Comparison of ENCODE assay signal across 22 cellular contexts in the genomic region with DNA sequence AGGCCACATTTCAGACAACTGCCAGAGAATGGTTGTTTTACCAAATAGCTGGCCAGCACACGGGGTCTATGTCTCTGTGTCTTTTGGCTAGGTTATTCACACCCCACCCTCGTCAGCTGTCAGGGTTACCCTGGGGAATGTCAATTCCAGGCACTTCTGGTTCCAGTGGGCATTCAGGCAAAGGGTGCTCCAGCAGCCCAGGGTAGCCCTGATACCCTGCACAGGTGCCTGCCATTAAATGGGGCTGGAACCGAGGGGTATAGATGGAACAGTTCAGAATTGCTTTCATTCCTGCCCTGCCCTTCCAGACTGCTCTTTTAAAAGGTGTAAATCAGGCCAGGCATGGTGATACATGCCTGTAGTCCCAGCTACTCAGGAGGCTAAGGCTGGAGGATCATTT. TPM values are rescaled to one million over a fixed set of nuclear protein-coding genes. Genes with fewer than 3 reads are reported as not detected.
DNase-seq lines count a peak whose midpoint lies in the region; ATAC-seq, FAIRE-seq and TF ChIP-seq lines count a peak whose summit lies in the region.
"Had no signal": no experiment of that assay in that cellular context is flagged by ENCODE, and none has a peak within 500 bp of the region (broad histone marks: within the 10 kb centered on the region; RNA-seq: fewer than 3 reads in every experiment).

No MANE protein-coding gene starts in this region.

- TF ChIP-seq CTCF in HepG2 (CRISPR knock-in tag; IDR thresholded peaks at IDR 0.05) (no peak), right lobe of liver (IDR thresholded peaks at IDR 0.05) (no peak), progenitor cell of endocrine pancreas (IDR thresholded peaks at IDR 0.05; ENCODE audit: unreplicated experiment) (no peak)

- H3K4me3 Mint-ChIP-seq in dendritic cell treated with granulocyte-macrophage colony-stimulating factor and Interleukin-4, amounts not matched to agents 40 ng/mL and 50 ng/mL, for 4 days = no peak overlapping the region
- H3K4me3 Mint-ChIP-seq in progenitor cell of endocrine pancreas (ENCODE audit: low read depth) = no peak overlapping the region
- H3K4me3 Mint-ChIP-seq: B cell; CD4-positive, CD25-positive, alpha-beta regulatory T cell; CD8-positive, alpha-beta T cell; GM23338; H9 had no signal

- H2BK120ac ChIP-seq in neuronal stem cell (ENCODE audit: low read depth, low read length) = no peak overlapping the region

- H2BK12ac ChIP-seq in neuronal stem cell (ENCODE audit: low read length) = no peak overlapping the region

- ATAC-seq in HepG2 = no peak
- ATAC-seq in right lobe of liver = no peak
- no peak for ATAC-seq in HG02623 (IDR thresholded peaks at IDR 0.05; ENCODE audit: unreplicated experiment)
- ATAC-seq: CD8-positive, alpha-beta T cell; GM12878; GM23338; HCT116 had no signal

- H4K20me1 ChIP-seq in HepG2 (ENCODE audit: insufficient read depth, low read length) = no peaks in the 10 kb centered on the region

- H3K4me2 ChIP-seq in HepG2 (ENCODE audit: low read depth, low read length) = no peak overlapping the region
- no peak overlapping the region for H3K4me2 ChIP-seq in neuronal stem cell (ENCODE audit: insufficient read depth, low read length, poor library complexity, severe bottlenecking)
- H3K4me2 ChIP-seq: GM23338 had no signal

- no peaks in the 10 kb centered on the region for H3K27me3 Mint-ChIP-seq in dendritic cell treated with granulocyte-macrophage colony-stimulating factor and Interleukin-4, amounts not matched to agents 40 ng/mL and 50 ng/mL, for 4 days
- H3K27me3 Mint-ChIP-seq in progenitor cell of endocrine pancreas = peaks cover 18% of the 10 kb centered on the region

- TF ChIP-seq POLR2A in HepG2 (IDR thresholded peaks at IDR 0.05; ENCODE audit: insufficient read depth in 1 of 2, low read depth in 2 of 2, low read length in 2 of 2) (no peak), right lobe of liver (IDR thresholded peaks at IDR 0.05) (no peak)

- no peak overlapping the region for H3K23ac ChIP-seq in neuronal stem cell (ENCODE audit: low read depth, low read length, poor library complexity)

- CTCF ChIA-PET in HepG2 (lab: Yijun Ruan, JAX; ENCODE audit: low intra/inter-chr PET ratio, low total read pairs) = no interaction called here

- no TSS peak for BruUV-seq in HepG2 (replicated peaks; lab: Mats Ljungman, UMichigan)

- no peak overlapping the region for H3K14ac ChIP-seq in neuronal stem cell (ENCODE audit: low read length)

- no peak overlapping the region for H3K9ac ChIP-seq in HepG2 (ENCODE audit: insufficient read depth, low read depth, low read length)
- H3K9ac ChIP-seq in neuronal stem cell (ENCODE audit: low read depth, low read length, poor library complexity) = no peak overlapping the region

- no peak overlapping the region for H4K91ac ChIP-seq in neuronal stem cell (ENCODE audit: low read depth, low read length, poor library complexity)

- peaks cover 1% of the 10 kb centered on the region for H3K79me1 ChIP-seq in neuronal stem cell (ENCODE audit: low read depth, low read length)

- H2AK5ac ChIP-seq in neuronal stem cell (ENCODE audit: low read depth, low read length) = peak overlapping the region; percentile 12

- peak overlapping the region; percentile 65 for H3K18ac ChIP-seq in neuronal stem cell (ENCODE audit: low read length)

- H3K27me3 ChIP-seq in HepG2 (ENCODE audit: control insufficient read depth in 1 of 2, insufficient read depth in 2 of 2, low read length in 2 of 2) (peaks cover 0 to 34% of the 10 kb centered on the region in 2 experiments; a peak in 3 of 5 replicates), right lobe of liver (no peaks in the 10 kb centered on the region), neuronal stem cell (ENCODE audit: control insufficient read depth in 3 of 3, insufficient read depth in 3 of 3, low read depth in 1 of 3, low read length in 3 of 3) (no peaks in the 10 kb centered on the region)

- intact Hi-C loops in HepG2 (cut with micrococcal nuclease; ENCODE audit: unreplicated experiment) (no loop called here), right lobe of liver (cut with DNase I) (no loop called here)
- intact Hi-C loops in dendritic cell treated with granulocyte-macrophage colony-stimulating factor and Interleukin-4, amounts not matched to agents 40 ng/mL and 50 ng/mL, for 4 days (cut with micrococcal nuclease) = no loop called here

- H2BK15ac ChIP-seq in neuronal stem cell (ENCODE audit: low read length) = peak overlapping the region; percentile 74

- H3K9me3 Mint-ChIP-seq in dendritic cell treated with granulocyte-macrophage colony-stimulating factor and Interleukin-4, amounts not matched to agents 40 ng/mL and 50 ng/mL, for 4 days = no peaks in the 10 kb centered on the region
- no peaks in the 10 kb centered on the region for H3K9me3 Mint-ChIP-seq in progenitor cell of endocrine pancreas (ENCODE audit: low read depth)
- H3K9me3 Mint-ChIP-seq: CD4-positive, CD25-positive, alpha-beta regulatory T cell; CD8-positive, alpha-beta T cell; GM23338; H9 had no signal

- peaks cover 31% of the 10 kb centered on the region for H3K4me1 Mint-ChIP-seq in dendritic cell treated with granulocyte-macrophage colony-stimulating factor and Interleukin-4, amounts not matched to agents 40 ng/mL and 50 ng/mL, for 4 days (ENCODE audit: low read depth)
- no peaks in the 10 kb centered on the region for H3K4me1 Mint-ChIP-seq in progenitor cell of endocrine pancreas (ENCODE audit: low read depth)
- H3K4me1 Mint-ChIP-seq: CD4-positive, CD25-positive, alpha-beta regulatory T cell; GM23338 had no signal

- no peaks in the 10 kb centered on the region for H3K9me3 ChIP-seq in HepG2 (ENCODE audit: low read length)
- no peaks in the 10 kb centered on the region for H3K9me3 ChIP-seq in right lobe of liver
- no peaks in the 10 kb centered on the region for H3K9me3 ChIP-seq in neuronal stem cell (replicated peaks in 1 of 2; ENCODE audit: control insufficient read depth in 2 of 2, insufficient read depth in 1 of 2, low read depth in 1 of 2, low read length in 2 of 2)
- H3K9me3 ChIP-seq: Caco-2 had no signal

- TF ChIP-seq RAD21 in HepG2 (CRISPR knock-in tag; IDR thresholded peaks at IDR 0.05) = no peak

- TF ChIP-seq EP300 in HepG2 (IDR thresholded peaks at IDR 0.05; ENCODE audit: low read depth in 2 of 2, low read length in 2 of 2) (no peak), HepG2 (CRISPR knock-in tag; IDR thresholded peaks at IDR 0.05; ENCODE audit: borderline replicate concordance) (no peak)

- H3K4me3 ChIP-seq in HepG2 (replicated peaks in 1 of 3; ENCODE audit: insufficient read depth in 1 of 3, low read depth in 2 of 3, low read length in 3 of 3) (no peak overlapping the region), right lobe of liver (no peak overlapping the region), neuronal stem cell (ENCODE audit: low read length in 2 of 2) (no peak overlapping the region)
- H3K4me3 ChIP-seq: GM12878, GM23338 had no signal

- H3K4ac ChIP-seq in neuronal stem cell (ENCODE audit: low read length) = no peak overlapping the region

- no peaks in the 10 kb centered on the region for H3K36me3 Mint-ChIP-seq in dendritic cell treated with granulocyte-macrophage colony-stimulating factor and Interleukin-4, amounts not matched to agents 40 ng/mL and 50 ng/mL, for 4 days (ENCODE audit: low read depth)
- no peaks in the 10 kb centered on the region for H3K36me3 Mint-ChIP-seq in progenitor cell of endocrine pancreas (ENCODE audit: insufficient read depth)
- H3K36me3 Mint-ChIP-seq: CD4-positive, CD25-positive, alpha-beta regulatory T cell; CD8-positive, alpha-beta T cell had no signal

- in situ Hi-C loops in HepG2 (cut with HindIII; ENCODE audit: extremely low pct_ligation_motif_present, low pct_unique_long_range_greater_than_20kb) = loop anchor here (10.0 kb wide), 2 partner anchors 59 to 89 kb away; a partner anchor contains a TSS

- H3K27ac ChIP-seq in HepG2 (ENCODE audit: extremely low read length, insufficient read depth, low read length) (no peak overlapping the region), right lobe of liver (no peak overlapping the region), neuronal stem cell (replicated peaks; ENCODE audit: low read length) (no peak overlapping the region)
- H3K27ac ChIP-seq: 22Rv1 had no signal

- H3K79me2 ChIP-seq in HepG2 (ENCODE audit: insufficient read depth, low read length) = no peaks in the 10 kb centered on the region

- no peak for FAIRE-seq in HepG2 (lab: Jason Lieb, UNC)
- FAIRE-seq: A204.1, G401.6, GM12878, GM19239 had no signal

- H4K8ac ChIP-seq in neuronal stem cell (ENCODE audit: low read depth, low read length) = no peak overlapping the region

- DNase-seq in HepG2 (ENCODE audit: low spot score) (no peak), right lobe of liver (no peak), neuronal stem cell (ENCODE audit: low spot score) (no peak), HUDEP-2 (lab: John Stamatoyannopoulos, UW; ENCODE audit: unreplicated experiment in 76 of 76) (no peak), progenitor cell of endocrine pancreas (ENCODE audit: low spot score, unreplicated experiment) (no peak)
- DNase-seq: C1 segment of cervical spinal cord; Caco-2; CD4-positive, CD25-positive, alpha-beta regulatory T cell; CD8-positive, alpha-beta T cell; DMS153; DND-41; H9 had no signal

- H3K36me3 ChIP-seq in HepG2 (replicated peaks in 1 of 2; ENCODE audit: control insufficient read depth in 1 of 2, insufficient read depth in 2 of 2, low read length in 2 of 2) (no peaks in the 10 kb centered on the region), right lobe of liver (no peaks in the 10 kb centered on the region), neuronal stem cell (replicated peaks in 1 of 2; ENCODE audit: control insufficient read depth in 2 of 2, insufficient read depth in 2 of 2, low read length in 2 of 2) (no peaks in the 10 kb centered on the region)

- no peak overlapping the region for H2AFZ ChIP-seq in HepG2 (ENCODE audit: low read length)
- H2AFZ ChIP-seq in neuronal stem cell (ENCODE audit: low read length) = no peak overlapping the region
- H2AFZ ChIP-seq: GM23338 had no signal

- POLR2A ChIA-PET in HepG2 (lab: Yijun Ruan, JAX) = no interaction called here

- H3K27ac Mint-ChIP-seq in dendritic cell treated with granulocyte-macrophage colony-stimulating factor and Interleukin-4, amounts not matched to agents 40 ng/mL and 50 ng/mL, for 4 days = peak overlapping the region; percentile 84
- no peak overlapping the region for H3K27ac Mint-ChIP-seq in progenitor cell of endocrine pancreas
- H3K27ac Mint-ChIP-seq: B cell; CD8-positive, alpha-beta T cell; GM23338; H9 had no signal

- H3K4me1 ChIP-seq in HepG2 (ENCODE audit: insufficient read depth, low read length) (peaks cover 10% of the 10 kb centered on the region), right lobe of liver (peaks cover 0 to 5% (median 0%) of the 10 kb centered on the region in 4 donors), neuronal stem cell (ENCODE audit: control insufficient read depth in 2 of 2, insufficient read depth in 1 of 2, low read depth in 1 of 2, low read length in 2 of 2) (peaks cover 0 to 6% of the 10 kb centered on the region in 2 donors)
- H3K4me1 ChIP-seq: Caco-2 had no signal

- H2BK5ac ChIP-seq in neuronal stem cell (ENCODE audit: low read length) = no peak overlapping the region

- WGBS in HepG2 (ENCODE audit: low lambda C conversion rate) = 0% methylated on average over 1 of the region's 3 CpGs
- WGBS in right lobe of liver (ENCODE audit: insufficient coverage, low coverage, low lambda C conversion rate, missing lambda C conversion rate) = 50% methylated on average over 1 of the region's 3 CpGs
- WGBS in neuronal stem cell (ENCODE audit: extremely low coverage in 2 of 2, insufficient read length in 2 of 2, insufficient replicate concordance in 1 of 2), 2 donors = no CpG with 5 or more reads among the region's 3 CpGs

RNA-seq across cellular contexts. Expression of a gene that starts 43.2 kb away (rescaled TPM):
- 16.0 and 21.3 TPM in 2 replicates for total RNA-seq in HepG2 (2016; rRNA removed; fragmentation: Illumina TruSeq; extraction: Trizol)
- 26.4 and 33.2 TPM in 2 replicates for total RNA-seq in HepG2 (2016; cell fraction: cytosol; rRNA removed; fragmentation: Illumina TruSeq; extraction: Trizol; ENCODE audit: low read depth)
- total RNA-seq in HepG2 (2016; cell fraction: insoluble cytoplasmic fraction; rRNA removed; fragmentation: Illumina TruSeq; extraction: Trizol) = 15.8 and 22.8 TPM in 2 replicates
- 34.4 and 37.9 TPM in 2 replicates for total RNA-seq in HepG2 (2016; cell fraction: membrane; rRNA removed; fragmentation: Illumina TruSeq; extraction: Trizol)
- 9.6 and 15.0 TPM in 2 replicates for total RNA-seq in HepG2 (2016; cell fraction: nucleus; rRNA removed; fragmentation: Illumina TruSeq; extraction: Trizol)
- polyA plus RNA-seq in HepG2 (2011; rRNA removed) = 27.3 and 33.7 TPM in 2 replicates
- polyA plus RNA-seq in HepG2 (2011; cell fraction: cytosol; rRNA removed) = 17.2 and 24.7 TPM in 2 replicates
- 44.4 and 50.4 TPM in 2 replicates for polyA plus RNA-seq in HepG2 (2011; cell fraction: nucleus; rRNA removed)
- 9.2 and 17.6 TPM in 2 replicates for polyA plus RNA-seq in HepG2 (2012)
- polyA plus RNA-seq in HepG2 (2016; cell fraction: cytosol; fragmentation: Illumina TruSeq; extraction: Trizol; ENCODE audit: low read depth) = 38.0 and 46.9 TPM in 2 replicates
- polyA plus RNA-seq in HepG2 (2016; cell fraction: insoluble cytoplasmic fraction; fragmentation: Illumina TruSeq; extraction: Trizol; ENCODE audit: low read depth) = 25.7 and 29.6 TPM in 2 replicates
- polyA plus RNA-seq in HepG2 (2016; cell fraction: membrane; fragmentation: Illumina TruSeq; extraction: Trizol; ENCODE audit: low read depth) = 45.5 and 48.8 TPM in 2 replicates
- 36.3 and 38.7 TPM in 2 replicates for polyA plus RNA-seq in HepG2 (2016; cell fraction: nucleus; fragmentation: Illumina TruSeq; extraction: Trizol; ENCODE audit: insufficient read depth, low read depth)
- 16.8 and 17.2 TPM in 2 replicates for polyA minus RNA-seq in HepG2 (2011; rRNA and poly(A)+ RNA removed; ENCODE audit: low replicate concordance)
- 3.6 and 6.2 TPM in 2 replicates for polyA minus RNA-seq in HepG2 (2011; cell fraction: cytosol; rRNA and poly(A)+ RNA removed)
- polyA minus RNA-seq in HepG2 (2011; cell fraction: nucleus; rRNA and poly(A)+ RNA removed) = 8.6 and 13.4 TPM in 2 replicates
- 1 to 10 TPM; 2.3 to 4.7 (median 3.2) TPM for total RNA-seq in right lobe of liver
- polyA plus RNA-seq in neuronal stem cell (2013, experiment 1 of 2) = 58.3 TPM
- polyA plus RNA-seq in neuronal stem cell (2013, experiment 2 of 2) = 56.2 TPM
- 64.5 and 69.4 TPM in 2 replicates for total RNA-seq in progenitor cell of endocrine pancreas

RNA-seq across cellular contexts. Expression of a gene that starts 49.1 kb away (rescaled TPM):
- 32.3 and 40.6 TPM in 2 replicates for total RNA-seq in HepG2 (2016; rRNA removed; fragmentation: Illumina TruSeq; extraction: Trizol)
- total RNA-seq in HepG2 (2016; cell fraction: cytosol; rRNA removed; fragmentation: Illumina TruSeq; extraction: Trizol; ENCODE audit: low read depth) = 8.1 and 8.7 TPM in 2 replicates
- 29.8 and 39.5 TPM in 2 replicates for total RNA-seq in HepG2 (2016; cell fraction: insoluble cytoplasmic fraction; rRNA removed; fragmentation: Illumina TruSeq; extraction: Trizol)
- 16.1 and 16.4 TPM in 2 replicates for total RNA-seq in HepG2 (2016; cell fraction: membrane; rRNA removed; fragmentation: Illumina TruSeq; extraction: Trizol)
- 43.7 and 52.4 TPM in 2 replicates for total RNA-seq in HepG2 (2016; cell fraction: nucleus; rRNA removed; fragmentation: Illumina TruSeq; extraction: Trizol)
- polyA plus RNA-seq in HepG2 (2011; rRNA removed) = 57.7 and 63.4 TPM in 2 replicates
- 18.7 and 22.9 TPM in 2 replicates for polyA plus RNA-seq in HepG2 (2011; cell fraction: cytosol; rRNA removed)
- polyA plus RNA-seq in HepG2 (2011; cell fraction: nucleus; rRNA removed) = 189 and 204 TPM in 2 replicates
- 38.0 and 52.7 TPM in 2 replicates for polyA plus RNA-seq in HepG2 (2012)
- polyA plus RNA-seq in HepG2 (2016; cell fraction: cytosol; fragmentation: Illumina TruSeq; extraction: Trizol; ENCODE audit: low read depth) = 3.7 and 4.4 TPM in 2 replicates
- polyA plus RNA-seq in HepG2 (2016; cell fraction: insoluble cytoplasmic fraction; fragmentation: Illumina TruSeq; extraction: Trizol; ENCODE audit: low read depth) = 29.6 and 32.8 TPM in 2 replicates
- polyA plus RNA-seq in HepG2 (2016; cell fraction: membrane; fragmentation: Illumina TruSeq; extraction: Trizol; ENCODE audit: low read depth) = 7.8 and 9.8 TPM in 2 replicates
- polyA plus RNA-seq in HepG2 (2016; cell fraction: nucleus; fragmentation: Illumina TruSeq; extraction: Trizol; ENCODE audit: insufficient read depth, low read depth) = 163 and 186 TPM in 2 replicates
- polyA minus RNA-seq in HepG2 (2011; rRNA and poly(A)+ RNA removed; ENCODE audit: low replicate concordance) = 19.2 and 29.3 TPM in 2 replicates
- polyA minus RNA-seq in HepG2 (2011; cell fraction: cytosol; rRNA and poly(A)+ RNA removed) = 10.2 and 13.3 TPM in 2 replicates
- polyA minus RNA-seq in HepG2 (2011; cell fraction: nucleus; rRNA and poly(A)+ RNA removed) = 62.1 and 68.9 TPM in 2 replicates
- 10 to 100 TPM; 17.4 to 36.4 (median 30.0) TPM for total RNA-seq in right lobe of liver
- polyA plus RNA-seq in neuronal stem cell (2013, experiment 1 of 2) = 103 TPM
- polyA plus RNA-seq in neuronal stem cell (2013, experiment 2 of 2) = 101 TPM
- 153 and 154 TPM in 2 replicates for total RNA-seq in progenitor cell of endocrine pancreas

RNA-seq across cellular contexts. Expression of a gene that starts 49.2 kb away (rescaled TPM):
- 36.8 and 42.7 TPM in 2 replicates for total RNA-seq in HepG2 (2016; rRNA removed; fragmentation: Illumina TruSeq; extraction: Trizol)
- total RNA-seq in HepG2 (2016; cell fraction: cytosol; rRNA removed; fragmentation: Illumina TruSeq; extraction: Trizol; ENCODE audit: low read depth) = 11.2 and 13.0 TPM in 2 replicates
- total RNA-seq in HepG2 (2016; cell fraction: insoluble cytoplasmic fraction; rRNA removed; fragmentation: Illumina TruSeq; extraction: Trizol) = 37.7 and 38.3 TPM in 2 replicates
- 20.4 and 23.6 TPM in 2 replicates for total RNA-seq in HepG2 (2016; cell fraction: membrane; rRNA removed; fragmentation: Illumina TruSeq; extraction: Trizol)
- total RNA-seq in HepG2 (2016; cell fraction: nucleus; rRNA removed; fragmentation: Illumina TruSeq; extraction: Trizol) = 17.5 and 23.9 TPM in 2 replicates
- polyA plus RNA-seq in HepG2 (2011; rRNA removed) = 16.2 and 24.6 TPM in 2 replicates
- 16.9 and 25.0 TPM in 2 replicates for polyA plus RNA-seq in HepG2 (2011; cell fraction: cytosol; rRNA removed)
- 44.8 and 46.0 TPM in 2 replicates for polyA plus RNA-seq in HepG2 (2011; cell fraction: nucleus; rRNA removed)
- 14.8 and 16.9 TPM in 2 replicates for polyA plus RNA-seq in HepG2 (2012)
- polyA plus RNA-seq in HepG2 (2016; cell fraction: cytosol; fragmentation: Illumina TruSeq; extraction: Trizol; ENCODE audit: low read depth) = 10.0 and 10.8 TPM in 2 replicates
- polyA plus RNA-seq in HepG2 (2016; cell fraction: insoluble cytoplasmic fraction; fragmentation: Illumina TruSeq; extraction: Trizol; ENCODE audit: low read depth) = 33.4 and 39.5 TPM in 2 replicates
- 14.7 and 16.1 TPM in 2 replicates for polyA plus RNA-seq in HepG2 (2016; cell fraction: membrane; fragmentation: Illumina TruSeq; extraction: Trizol; ENCODE audit: low read depth)
- 37.5 and 39.9 TPM in 2 replicates for polyA plus RNA-seq in HepG2 (2016; cell fraction: nucleus; fragmentation: Illumina TruSeq; extraction: Trizol; ENCODE audit: insufficient read depth, low read depth)
- polyA minus RNA-seq in HepG2 (2011; rRNA and poly(A)+ RNA removed; ENCODE audit: low replicate concordance) = 71.3 and 80.9 TPM in 2 replicates
- 18.4 and 19.4 TPM in 2 replicates for polyA minus RNA-seq in HepG2 (2011; cell fraction: cytosol; rRNA and poly(A)+ RNA removed)
- polyA minus RNA-seq in HepG2 (2011; cell fraction: nucleus; rRNA and poly(A)+ RNA removed) = 14.0 and 15.2 TPM in 2 replicates
- 10 to 100 TPM; 19.3 to 64.8 (median 41.4) TPM for total RNA-seq in right lobe of liver
- polyA plus RNA-seq in neuronal stem cell (2013, experiment 1 of 2) = 15.0 TPM
- polyA plus RNA-seq in neuronal stem cell (2013, experiment 2 of 2) = 14.5 TPM
- 28.5 and 33.5 TPM in 2 replicates for total RNA-seq in progenitor cell of endocrine pancreas
